In genomic region chr20:53561505-53561904, GRCh38 we compare ENCODE assay signal across 29 cellular contexts.
"Had no signal": no experiment of that assay in that cellular context is flagged by ENCODE, and none has a peak within 500 bp of the region (broad histone marks: within the 10 kb centered on the region; RNA-seq: fewer than 3 reads in every experiment).

No MANE protein-coding gene starts in this region.

- H3K9me3 ChIP-seq: ascending aorta, breast epithelium, colonic mucosa had no signal

- H3K4me3 ChIP-seq: ascending aorta, breast epithelium, cardiac muscle cell, colonic mucosa had no signal

- H3K9me3 Mint-ChIP-seq: activated CD4-positive, alpha-beta T cell treated with anti-CD3 and anti-CD28 coated beads, Interleukin-2, amount 10 ng/mL, durations not matched to agents 7 days and 5 days; activated CD8-positive, alpha-beta T cell treated with anti-CD3 and anti-CD28 coated beads for 36 hours; activated naive CD4-positive, alpha-beta T cell treated with anti-CD3 and anti-CD28 coated beads for 36 hours; activated naive CD4-positive, alpha-beta T cell treated with anti-CD3 and anti-CD28 coated beads, Interleukin-2, amount 50 U/mL, for 72 hours; activated naive CD8-positive, alpha-beta T cell treated with anti-CD3 and anti-CD28 coated beads, Interleukin-2, amount 10 ng/mL, durations not matched to agents 7 days and 5 days; activated T-cell treated with anti-CD3 and anti-CD28 coated beads, Interleukin-2, amount 50 U/mL, for 4 hours; activated T-helper 17 cell treated with anti-CD3 and anti-CD28 coated beads, Interleukin-2, amount 50 U/mL, for 72 hours; endodermal cell; T-helper 2 cell treated with Interferon-gamma antibody and Interleukin-4, amounts not matched to agents 5 μg/mL and 100 μg/mL, for 36 hours had no signal

- H3K27ac Mint-ChIP-seq: activated CD4-positive, alpha-beta T cell treated with anti-CD3 and anti-CD28 coated beads, Interleukin-2, amount 10 ng/mL, durations not matched to agents 7 days and 5 days; activated CD8-positive, alpha-beta T cell treated with anti-CD3 and anti-CD28 coated beads for 36 hours; activated naive CD4-positive, alpha-beta T cell treated with anti-CD3 and anti-CD28 coated beads for 36 hours; brain; endodermal cell; T-helper 2 cell treated with Interferon-gamma antibody and Interleukin-4, amounts not matched to agents 5 μg/mL and 100 μg/mL, for 36 hours had no signal

- H3K27me3 Mint-ChIP-seq: activated CD4-positive, alpha-beta T cell treated with anti-CD3 and anti-CD28 coated beads, Interleukin-2, amount 10 ng/mL, durations not matched to agents 7 days and 5 days; activated CD8-positive, alpha-beta T cell treated with anti-CD3 and anti-CD28 coated beads for 36 hours; activated naive CD8-positive, alpha-beta T cell treated with anti-CD3 and anti-CD28 coated beads, Interleukin-2, amount 10 ng/mL, durations not matched to agents 7 days and 5 days; activated T-helper 17 cell treated with anti-CD3 and anti-CD28 coated beads, Interleukin-2, amount 50 U/mL, for 72 hours; brain; T-helper 17 cell had no signal

- DNase-seq: activated CD4-positive, alpha-beta T cell treated with anti-CD3 and anti-CD28 coated beads for 1 hour; activated CD4-positive, alpha-beta T cell treated with anti-CD3 and anti-CD28 coated beads for 4 hours; activated CD4-positive, alpha-beta T cell treated with anti-CD3 and anti-CD28 coated beads, Interleukin-2, amount 10 ng/mL, durations not matched to agents 7 days and 5 days; activated CD4-positive, alpha-beta T cell treated with anti-CD3 and anti-CD28 coated beads, Interleukin-2, amount 50 U/mL, for 4 hours; activated CD8-positive, alpha-beta memory T cell treated with anti-CD3 and anti-CD28 coated beads for 24 hours; activated CD8-positive, alpha-beta T cell treated with anti-CD3 and anti-CD28 coated beads for 36 hours; activated effector memory CD4-positive, alpha-beta T cell treated with Interleukin-2 at 50 U/mL for 16 hours; activated gamma-delta T cell treated with Interleukin-2 at 50 U/mL for 16 hours; activated naive CD4-positive, alpha-beta T cell treated with anti-CD3 and anti-CD28 coated beads for 36 hours; activated naive CD8-positive, alpha-beta T cell treated with anti-CD3 and anti-CD28 coated beads, Interleukin-2, amount 10 ng/mL, durations not matched to agents 7 days and 5 days; activated T-cell treated with anti-CD3 and anti-CD28 coated beads, Interleukin-2, amount 50 U/mL, for 4 hours; central memory CD4-positive, alpha-beta T cell; cerebellar nuclear complex; colonic mucosa; effector CD8-positive, alpha-beta T cell; endodermal cell; foreskin fibroblast; head of caudate nucleus; T-helper 1 cell; T-helper 17 cell; T1000 had no signal

- H3K4me1 Mint-ChIP-seq: activated CD4-positive, alpha-beta T cell treated with anti-CD3 and anti-CD28 coated beads, Interleukin-2, amount 10 ng/mL, durations not matched to agents 7 days and 5 days; activated T-helper 17 cell treated with anti-CD3 and anti-CD28 coated beads, Interleukin-2, amount 50 U/mL, for 72 hours; brain had no signal

- H3K4me3 Mint-ChIP-seq: activated CD4-positive, alpha-beta T cell treated with anti-CD3 and anti-CD28 coated beads, Interleukin-2, amount 10 ng/mL, durations not matched to agents 7 days and 5 days; activated CD8-positive, alpha-beta T cell treated with anti-CD3 and anti-CD28 coated beads for 36 hours; activated naive CD4-positive, alpha-beta T cell treated with anti-CD3 and anti-CD28 coated beads for 36 hours; activated naive CD8-positive, alpha-beta T cell treated with anti-CD3 and anti-CD28 coated beads, Interleukin-2, amount 10 ng/mL, durations not matched to agents 7 days and 5 days; activated T-cell treated with anti-CD3 and anti-CD28 coated beads, Interleukin-2, amount 50 U/mL, for 4 hours; activated T-helper 17 cell treated with anti-CD3 and anti-CD28 coated beads, Interleukin-2, amount 50 U/mL, for 72 hours; brain; endodermal cell; T-helper 17 cell; T-helper 2 cell treated with Interferon-gamma antibody and Interleukin-4, amounts not matched to agents 5 μg/mL and 100 μg/mL, for 36 hours had no signal

- H3K36me3 Mint-ChIP-seq: activated naive CD4-positive, alpha-beta T cell treated with anti-CD3 and anti-CD28 coated beads, Interleukin-2, amount 50 U/mL, for 72 hours had no signal

- H3K4me1 ChIP-seq: ascending aorta, breast epithelium, colonic mucosa had no signal

- ATAC-seq: activated CD8-positive, alpha-beta T cell treated with anti-CD3 and anti-CD28 coated beads for 36 hours; activated naive CD4-positive, alpha-beta T cell treated with anti-CD3 and anti-CD28 coated beads, Interleukin-2, amount 50 U/mL, for 72 hours; activated T-cell treated with anti-CD3 and anti-CD28 coated beads, Interleukin-2, amount 50 U/mL, for 4 hours; activated T-helper 17 cell treated with anti-CD3 and anti-CD28 coated beads, Interleukin-2, amount 50 U/mL, for 72 hours; esophagus mucosa; T-helper 17 cell had no signal

- H3K27me3 ChIP-seq: ascending aorta, breast epithelium, cardiac muscle cell, colonic mucosa had no signal

- H3K36me3 ChIP-seq: breast epithelium, colonic mucosa had no signal

- H3K27ac ChIP-seq: ascending aorta, breast epithelium, cardiac muscle cell, colonic mucosa had no signal
